In genomic region chr10:102670065-102670400, GRCh38 we compare ENCODE assay signal across 12 cellular contexts. TPM values are rescaled to one million over a fixed set of nuclear protein-coding genes. Genes with fewer than 3 reads are reported as not detected.
A peak's percentile ranks its signal among the peaks of the same experiment; 100 is the strongest.
DNase-seq lines count a peak whose midpoint lies in the region; ATAC-seq and TF ChIP-seq lines count a peak whose summit lies in the region.
"Had no signal": no experiment of that assay in that cellular context is flagged by ENCODE, and none has a peak within 500 bp of the region (broad histone marks: within the 10 kb centered on the region; RNA-seq: fewer than 3 reads in every experiment).

No MANE protein-coding gene starts in this region.

- no peak for DNase-seq in activated CD4-positive, alpha-beta T cell treated with anti-CD3 and anti-CD28 coated beads, Interleukin-2, amount 10 ng/mL, durations not matched to agents 7 days and 5 days
- DNase-seq in activated CD4-positive, alpha-beta T cell treated with anti-CD3 and anti-CD28 coated beads, Interleukin-2, amount 10 ng/mL, durations not matched to agents 24 days and 14 days: no peak
- DNase-seq in ascending aorta (ENCODE audit: low spot score in 2 of 2) (no peak), mesenchymal stem cell (no peak), transverse colon (no peak)
- DNase-seq in activated CD4-positive, alpha-beta T cell treated with anti-CD3 and anti-CD28 coated beads, Interleukin-2, amount 50 U/mL, for 48 hours: no peak
- DNase-seq: effector CD4-positive, alpha-beta T cell; NCI-H345; RPMI8226 had no signal

- no peak overlapping the region for H3K4me2 ChIP-seq in mesenchymal stem cell (ENCODE audit: low read length, poor library complexity, severe bottlenecking)

- H3K4me3 ChIP-seq in ascending aorta: no peak overlapping the region
- no peak overlapping the region for H3K4me3 ChIP-seq in mesenchymal stem cell (ENCODE audit: insufficient read depth in 1 of 2, low read depth in 1 of 2, low read length in 2 of 2)
- H3K4me3 ChIP-seq in transverse colon: no peak overlapping the region

- peak overlapping the region; percentile 49 to 56 for H3K4ac ChIP-seq in mesenchymal stem cell (ENCODE audit: low read depth in 1 of 2, low read length in 2 of 2)

- H3K36me3 ChIP-seq in ascending aorta (no peaks in the 10 kb centered on the region), mesenchymal stem cell (ENCODE audit: control insufficient read depth in 1 of 2, insufficient read depth in 2 of 2, low read depth in 1 of 2, low read length in 2 of 2) (no peaks in the 10 kb centered on the region), transverse colon (no peaks in the 10 kb centered on the region)

- H3K27me3 ChIP-seq in ascending aorta (no peaks in the 10 kb centered on the region), mesenchymal stem cell (ENCODE audit: control insufficient read depth in 1 of 2, insufficient read depth in 1 of 2, low read length in 2 of 2) (no peaks in the 10 kb centered on the region), transverse colon (no peaks in the 10 kb centered on the region)

- H2BK12ac ChIP-seq in mesenchymal stem cell (ENCODE audit: low read length in 2 of 2): no peak overlapping the region

- H4K8ac ChIP-seq in mesenchymal stem cell (ENCODE audit: low read length): peak overlapping the region; percentile 21

- CTCF ChIA-PET in activated CD4-positive, alpha-beta T cell treated with anti-CD3 and anti-CD28 coated beads, Interleukin-2, amount 10 ng/mL, durations not matched to agents 7 days and 5 days (lab: Charles Lee): interaction anchor here (0.6 to 3.1 kb wide), 13 partner anchors 8 to 271 kb away, joined by 3 to 14 read pairs (median 4); partner anchors contain the start of genes ARL3, SFXN2, SUFU and TRIM8

- H3K27me3 Mint-ChIP-seq in activated CD4-positive, alpha-beta T cell treated with anti-CD3 and anti-CD28 coated beads, Interleukin-2, amount 10 ng/mL, durations not matched to agents 7 days and 5 days: no peaks in the 10 kb centered on the region
- H3K27me3 Mint-ChIP-seq in activated CD4-positive, alpha-beta T cell treated with anti-CD3 and anti-CD28 coated beads, Interleukin-2, amount 10 ng/mL, durations not matched to agents 24 days and 14 days: no peaks in the 10 kb centered on the region

- peak overlapping the region; percentile 91 for H2BK15ac ChIP-seq in mesenchymal stem cell (ENCODE audit: low read depth, poor library complexity, severe bottlenecking)

- H3K27ac ChIP-seq in ascending aorta: peak overlapping the region; percentile 69 to 73
- no peak overlapping the region for H3K27ac ChIP-seq in mesenchymal stem cell (ENCODE audit: low read length, poor library complexity, severe bottlenecking)
- H3K27ac ChIP-seq in transverse colon: peak overlapping the region in 3 of 4 donors; percentile 27 to 44 (median 40)

- no peak overlapping the region for H4K91ac ChIP-seq in mesenchymal stem cell (ENCODE audit: low read length)

- H3K23ac ChIP-seq in mesenchymal stem cell (ENCODE audit: low read length in 2 of 2): no peak overlapping the region

- ATAC-seq in GM18519 (IDR thresholded peaks at IDR 0.05; ENCODE audit: low FRiP score, unreplicated experiment): no peak
- no peak for ATAC-seq in HG03439 (IDR thresholded peaks at IDR 0.05; ENCODE audit: unreplicated experiment)

- in situ Hi-C loops in transverse colon (cut with MboI; ENCODE audit: low pct_ligation_motif_present in 1 of 4, low pct_unique_long_range_greater_than_20kb in 1 of 4, low sequenced_read_pairs in 3 of 4): no loop called here

- no peak overlapping the region for H3K4me3 Mint-ChIP-seq in activated CD4-positive, alpha-beta T cell treated with anti-CD3 and anti-CD28 coated beads, Interleukin-2, amount 10 ng/mL, durations not matched to agents 7 days and 5 days
- H3K4me3 Mint-ChIP-seq in activated CD4-positive, alpha-beta T cell treated with anti-CD3 and anti-CD28 coated beads, Interleukin-2, amount 10 ng/mL, durations not matched to agents 24 days and 14 days: no peak overlapping the region

- POLR2A ChIA-PET in activated CD4-positive, alpha-beta T cell treated with anti-CD3 and anti-CD28 coated beads, Interleukin-2, amount 10 ng/mL, durations not matched to agents 7 days and 5 days (lab: Charles Lee): no interaction called here

- TF ChIP-seq EP300 in transverse colon (IDR thresholded peaks at IDR 0.05; ENCODE audit: low read depth): no peak

- H2AFZ ChIP-seq in mesenchymal stem cell (ENCODE audit: low read depth, low read length): no peak overlapping the region

- intact Hi-C loops in activated CD4-positive, alpha-beta T cell treated with anti-CD3 and anti-CD28 coated beads, Interleukin-2, amount 10 ng/mL, durations not matched to agents 24 days and 14 days (cut with micrococcal nuclease): loop anchor here (5.0 kb wide), 1 partner anchor 168 kb away; the partner anchor contains the start of genes ACTR1A and SUFU
- intact Hi-C loops in ascending aorta (cut with DNase I) (no loop called here), transverse colon (cut with DNase I; ENCODE audit: low total_unique reads) (no loop called here)

- H3K27ac Mint-ChIP-seq in activated CD4-positive, alpha-beta T cell treated with anti-CD3 and anti-CD28 coated beads, Interleukin-2, amount 10 ng/mL, durations not matched to agents 7 days and 5 days: peak overlapping the region; percentile 9
- H3K27ac Mint-ChIP-seq in activated CD4-positive, alpha-beta T cell treated with anti-CD3 and anti-CD28 coated beads, Interleukin-2, amount 10 ng/mL, durations not matched to agents 24 days and 14 days: no peak overlapping the region

- H2BK120ac ChIP-seq in mesenchymal stem cell (ENCODE audit: low read depth, low read length): peak overlapping the region; percentile 21

- 85% methylated on average over 4 of the region's 4 CpGs for WGBS in mesenchymal stem cell
- WGBS in transverse colon (ENCODE audit: low coverage in 1 of 2), 2 donors: 79 to 80% methylated on average over 2 to 4 of the region's 4 CpGs

- H3K4me1 Mint-ChIP-seq in activated CD4-positive, alpha-beta T cell treated with anti-CD3 and anti-CD28 coated beads, Interleukin-2, amount 10 ng/mL, durations not matched to agents 7 days and 5 days: peaks cover 36% of the 10 kb centered on the region
- peaks cover 29% of the 10 kb centered on the region for H3K4me1 Mint-ChIP-seq in activated CD4-positive, alpha-beta T cell treated with anti-CD3 and anti-CD28 coated beads, Interleukin-2, amount 10 ng/mL, durations not matched to agents 24 days and 14 days

- H3K18ac ChIP-seq in mesenchymal stem cell (ENCODE audit: low read depth in 1 of 2, low read length in 2 of 2): peak overlapping the region in 1 of 2 experiments; percentile 15

- no peaks in the 10 kb centered on the region for H3K9me3 Mint-ChIP-seq in activated CD4-positive, alpha-beta T cell treated with anti-CD3 and anti-CD28 coated beads, Interleukin-2, amount 10 ng/mL, durations not matched to agents 7 days and 5 days
- no peaks in the 10 kb centered on the region for H3K9me3 Mint-ChIP-seq in activated CD4-positive, alpha-beta T cell treated with anti-CD3 and anti-CD28 coated beads, Interleukin-2, amount 10 ng/mL, durations not matched to agents 24 days and 14 days

- peaks cover 11 to 20% of the 10 kb centered on the region in 2 donors for H3K4me1 ChIP-seq in ascending aorta
- H3K4me1 ChIP-seq in mesenchymal stem cell (ENCODE audit: control insufficient read depth, insufficient read depth, low read depth, low read length): peaks cover 45% of the 10 kb centered on the region
- H3K4me1 ChIP-seq in transverse colon: peaks cover 17 to 34% (median 21%) of the 10 kb centered on the region in 4 donors

- H3K9ac ChIP-seq in mesenchymal stem cell (ENCODE audit: low read length): no peak overlapping the region

- H3K79me1 ChIP-seq in mesenchymal stem cell (replicated peaks; ENCODE audit: low read length, poor library complexity, severe bottlenecking): no peaks in the 10 kb centered on the region

- H3K14ac ChIP-seq in mesenchymal stem cell (ENCODE audit: low read length in 2 of 2): no peak overlapping the region

- no peaks in the 10 kb centered on the region for H3K9me3 ChIP-seq in ascending aorta
- no peaks in the 10 kb centered on the region for H3K9me3 ChIP-seq in mesenchymal stem cell (ENCODE audit: control insufficient read depth, low read length)
- no peaks in the 10 kb centered on the region for H3K9me3 ChIP-seq in transverse colon
- H3K9me3 ChIP-seq: Caco-2 had no signal

- H3K36me3 Mint-ChIP-seq in activated CD4-positive, alpha-beta T cell treated with anti-CD3 and anti-CD28 coated beads, Interleukin-2, amount 10 ng/mL, durations not matched to agents 7 days and 5 days (ENCODE audit: low read depth): peaks cover 4% of the 10 kb centered on the region
- no peaks in the 10 kb centered on the region for H3K36me3 Mint-ChIP-seq in activated CD4-positive, alpha-beta T cell treated with anti-CD3 and anti-CD28 coated beads, Interleukin-2, amount 10 ng/mL, durations not matched to agents 24 days and 14 days (ENCODE audit: low read depth)

- peak overlapping the region; percentile 12 for H2AK5ac ChIP-seq in mesenchymal stem cell (ENCODE audit: low read length, severe bottlenecking)

- TF ChIP-seq POLR2A in transverse colon (IDR thresholded peaks at IDR 0.05): no peak

- no peak overlapping the region for H2BK5ac ChIP-seq in mesenchymal stem cell (ENCODE audit: low read depth, low read length, poor library complexity, severe bottlenecking)

- no peak for TF ChIP-seq CTCF in ascending aorta (IDR thresholded peaks at IDR 0.05)
- peak in 1 of 5 experiments; percentile 0 for TF ChIP-seq CTCF in transverse colon (IDR thresholded peaks at IDR 0.05)

RNA-seq across cellular contexts. Expression of gene TRIM8, which starts 25.8 kb away (rescaled TPM):
- 10 to 100 TPM; 40.2 to 42.7 TPM for total RNA-seq in activated CD4-positive, alpha-beta T cell treated with anti-CD3 and anti-CD28 coated beads, Interleukin-2, amount 10 ng/mL, durations not matched to agents 7 days and 5 days
- 85.5 and 85.7 TPM in 2 replicates for total RNA-seq in activated CD4-positive, alpha-beta T cell treated with anti-CD3 and anti-CD28 coated beads, Interleukin-2, amount 10 ng/mL, durations not matched to agents 24 days and 14 days
- 216 TPM for total RNA-seq in ascending aorta
- polyA plus RNA-seq in mesenchymal stem cell (2013, experiment 1 of 2): 113 TPM
- polyA plus RNA-seq in mesenchymal stem cell (2013, experiment 2 of 2): 115 TPM
- 100 to 1,000 TPM in 1 of 4 donors, 10 to 100 TPM in 3; 59.1 to 108 (median 66.8) TPM for total RNA-seq in transverse colon

RNA-seq across cellular contexts. Expression of gene ARL3, which starts 44.2 kb away (rescaled TPM):
- total RNA-seq in activated CD4-positive, alpha-beta T cell treated with anti-CD3 and anti-CD28 coated beads, Interleukin-2, amount 10 ng/mL, durations not matched to agents 7 days and 5 days: 1 to 10 TPM; 4.4 to 5.0 TPM
- total RNA-seq in activated CD4-positive, alpha-beta T cell treated with anti-CD3 and anti-CD28 coated beads, Interleukin-2, amount 10 ng/mL, durations not matched to agents 24 days and 14 days: 6.3 and 6.4 TPM in 2 replicates
- total RNA-seq in ascending aorta (2.0 TPM), transverse colon (1 to 10 TPM; 2.2 to 3.4 (median 2.8) TPM)
- 24.6 TPM for polyA plus RNA-seq in mesenchymal stem cell (2013, experiment 1 of 2)
- 25.9 TPM for polyA plus RNA-seq in mesenchymal stem cell (2013, experiment 2 of 2)

RNA-seq across cellular contexts. Expression of gene SFXN2, which starts 44.4 kb away (rescaled TPM):
- total RNA-seq in activated CD4-positive, alpha-beta T cell treated with anti-CD3 and anti-CD28 coated beads, Interleukin-2, amount 10 ng/mL, durations not matched to agents 7 days and 5 days: 10 to 100 TPM; 20.7 to 23.6 TPM
- total RNA-seq in activated CD4-positive, alpha-beta T cell treated with anti-CD3 and anti-CD28 coated beads, Interleukin-2, amount 10 ng/mL, durations not matched to agents 24 days and 14 days: 38.7 TPM in 2 replicates
- 2.1 TPM for total RNA-seq in ascending aorta
- 3.8 TPM for polyA plus RNA-seq in mesenchymal stem cell (2013, experiment 1 of 2)
- 3.7 TPM for polyA plus RNA-seq in mesenchymal stem cell (2013, experiment 2 of 2)
- 10 to 100 TPM in 2 of 4 donors, 1 to 10 TPM in 2; 2.1 to 64.9 (median 7.3) TPM for total RNA-seq in transverse colon
